ENCODE assay signal across 1 cellular context in the genomic region with DNA sequence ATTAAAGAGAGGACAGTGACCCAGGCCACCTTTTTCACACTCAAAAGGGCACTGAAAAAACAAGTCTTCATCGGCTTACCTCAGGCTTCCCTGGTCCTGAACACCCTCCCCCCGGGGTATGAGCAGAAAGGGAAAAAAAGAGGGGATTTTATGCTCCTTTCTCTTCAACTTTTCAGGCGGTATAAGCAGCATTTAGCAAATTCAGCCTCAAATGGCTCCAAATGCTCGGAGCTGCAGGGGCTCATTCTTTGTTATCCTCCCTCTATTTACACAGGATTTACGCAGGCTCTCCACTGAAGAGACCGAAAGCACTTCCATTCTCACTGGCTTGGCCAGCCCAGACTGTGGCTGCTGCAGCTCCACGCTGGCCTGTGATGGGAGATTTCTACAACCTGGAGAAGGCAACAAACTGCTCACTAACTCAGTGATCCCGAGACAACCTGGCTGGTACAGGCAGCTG.
TF ChIP-seq lines count a peak whose summit lies in the region.

No MANE protein-coding gene starts in this region.

TF ChIP-seq in IMR-90, 13 proteins besides CTCF, POLR2A, EP300 and RAD21:
- TF ChIP-seq MAZ (IDR thresholded peaks at IDR 0.05; ENCODE audit: borderline replicate concordance, low read depth, low read length) (no peak), RCOR1 (IDR thresholded peaks at IDR 0.05; ENCODE audit: insufficient replicate concordance, low read length) (no peak), MXI1 (IDR thresholded peaks at IDR 0.05; ENCODE audit: borderline replicate concordance, low read depth, low read length) (no peak), RFX5 (IDR thresholded peaks at IDR 0.05; ENCODE audit: low read depth, low read length) (no peak), FOS (IDR thresholded peaks at IDR 0.05; ENCODE audit: low read depth, low read length) (no peak), SMC3 (IDR thresholded peaks at IDR 0.05; ENCODE audit: low read depth, low read length) (no peak), BHLHE40 (IDR thresholded peaks at IDR 0.05; ENCODE audit: low read depth, low read length) (no peak), CHD1 (IDR thresholded peaks at IDR 0.05; ENCODE audit: low read depth, low read length) (no peak), NFE2L2 (IDR thresholded peaks at IDR 0.05; ENCODE audit: low read depth, low read length) (no peak), MAFK (IDR thresholded peaks at IDR 0.05; ENCODE audit: low read depth, low read length) (no peak)
- TF ChIP-seq, protein P1, sequence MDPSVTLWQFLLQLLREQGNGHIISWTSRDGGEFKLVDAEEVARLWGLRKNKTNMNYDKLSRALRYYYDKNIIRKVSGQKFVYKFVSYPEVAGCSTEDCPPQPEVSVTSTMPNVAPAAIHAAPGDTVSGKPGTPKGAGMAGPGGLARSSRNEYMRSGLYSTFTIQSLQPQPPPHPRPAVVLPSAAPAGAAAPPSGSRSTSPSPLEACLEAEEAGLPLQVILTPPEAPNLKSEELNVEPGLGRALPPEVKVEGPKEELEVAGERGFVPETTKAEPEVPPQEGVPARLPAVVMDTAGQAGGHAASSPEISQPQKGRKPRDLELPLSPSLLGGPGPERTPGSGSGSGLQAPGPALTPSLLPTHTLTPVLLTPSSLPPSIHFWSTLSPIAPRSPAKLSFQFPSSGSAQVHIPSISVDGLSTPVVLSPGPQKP (IDR thresholded peaks at IDR 0.05; ENCODE audit: borderline replicate concordance, low read depth, low read length): no peak
- TF ChIP-seq, protein P2, sequence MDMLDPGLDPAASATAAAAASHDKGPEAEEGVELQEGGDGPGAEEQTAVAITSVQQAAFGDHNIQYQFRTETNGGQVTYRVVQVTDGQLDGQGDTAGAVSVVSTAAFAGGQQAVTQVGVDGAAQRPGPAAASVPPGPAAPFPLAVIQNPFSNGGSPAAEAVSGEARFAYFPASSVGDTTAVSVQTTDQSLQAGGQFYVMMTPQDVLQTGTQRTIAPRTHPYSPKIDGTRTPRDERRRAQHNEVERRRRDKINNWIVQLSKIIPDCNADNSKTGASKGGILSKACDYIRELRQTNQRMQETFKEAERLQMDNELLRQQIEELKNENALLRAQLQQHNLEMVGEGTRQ (IDR thresholded peaks at IDR 0.05; ENCODE audit: low read depth, low read length): no peak
TF ChIP-seq in IMR-90: peak in this region for 0.
